In genomic region chr10:97789770-97790397, GRCh38 we compare ENCODE assay signal across 19 cellular contexts. TPM values are rescaled to one million over a fixed set of nuclear protein-coding genes. Genes with fewer than 3 reads are reported as not detected.
DNase-seq lines count a peak whose midpoint lies in the region; ATAC-seq, FAIRE-seq and TF ChIP-seq lines count a peak whose summit lies in the region.
"Had no signal": no experiment of that assay in that cellular context is flagged by ENCODE, and none has a peak within 500 bp of the region (broad histone marks: within the 10 kb centered on the region; RNA-seq: fewer than 3 reads in every experiment).

No MANE protein-coding gene starts in this region.

- BruUV-seq in K562 (replicated peaks; lab: Mats Ljungman, UMichigan) = no TSS peak

- TF ChIP-seq RAD21 in K562 (CRISPR knock-in tag; conservative IDR thresholded peaks at IDR 0.05 in 1 of 2, IDR thresholded peaks at IDR 0.05 in 1 of 2) = no peak

- H3K4me1 Mint-ChIP-seq in type B pancreatic cell (ENCODE audit: unreplicated experiment) = peaks cover 4% of the 10 kb centered on the region

- H2AFZ ChIP-seq in K562 (ENCODE audit: low read depth, low read length) = no peak overlapping the region
- no peak overlapping the region for H2AFZ ChIP-seq in neuronal stem cell (ENCODE audit: low read length)

- H3K9ac ChIP-seq in K562 (ENCODE audit: insufficient read depth in 1 of 2, low read depth in 2 of 2, low read length in 2 of 2) = no peak overlapping the region
- H3K9ac ChIP-seq in neuronal stem cell (ENCODE audit: low read depth, low read length, poor library complexity) = no peak overlapping the region

- no peaks in the 10 kb centered on the region for H3K9me3 ChIP-seq in cardiac muscle cell (ENCODE audit: low read depth)
- no peaks in the 10 kb centered on the region for H3K9me3 ChIP-seq in K562 (replicated peaks; ENCODE audit: control insufficient read depth, insufficient read depth, low read depth, low read length)
- no peaks in the 10 kb centered on the region for H3K9me3 ChIP-seq in neuronal stem cell (replicated peaks in 1 of 2; ENCODE audit: control insufficient read depth in 2 of 2, insufficient read depth in 1 of 2, low read depth in 1 of 2, low read length in 2 of 2)

- no peak overlapping the region for H4K8ac ChIP-seq in neuronal stem cell (ENCODE audit: low read depth, low read length)

- H3K4me2 ChIP-seq in K562 (ENCODE audit: insufficient read depth, low read length) (0 out of 2 replicates have a peak overlapping the region, but pooled peaks have one; percentile 66), neuronal stem cell (ENCODE audit: insufficient read depth, low read length, poor library complexity, severe bottlenecking) (no peak overlapping the region)

- H4K91ac ChIP-seq in neuronal stem cell (ENCODE audit: low read depth, low read length, poor library complexity) = no peak overlapping the region

- H3K36me3 Mint-ChIP-seq in type B pancreatic cell = no peaks in the 10 kb centered on the region
- H3K36me3 Mint-ChIP-seq: CD14-positive monocyte; CD8-positive, alpha-beta T cell had no signal

- no peaks in the 10 kb centered on the region for H3K79me1 ChIP-seq in neuronal stem cell (ENCODE audit: low read depth, low read length)

- CTCF ChIA-PET in K562 (lab: Yijun Ruan, JAX; ENCODE audit: low intra/inter-chr PET ratio) = no interaction called here

- no peak for DNase-seq in cardiac muscle cell (ENCODE audit: low read depth in 1 of 2, low spot score in 1 of 2)
- no peak for DNase-seq in Right ventricle myocardium superior
- no peak for DNase-seq in K562 (ENCODE audit: extremely low read depth in 1 of 4, low spot score in 3 of 4)
- no peak for DNase-seq in neuronal stem cell (ENCODE audit: low spot score)
- no peak for DNase-seq in type B pancreatic cell (ENCODE audit: extremely low spot score, unreplicated experiment)
- DNase-seq in glomerular visceral epithelial cell (ENCODE audit: extremely low spot score) = no peak
- DNase-seq: CD8-positive, alpha-beta T cell; COR-L47; DMS53; GF-D8; GOT3; H9 had no signal

- in situ Hi-C loops in K562 (cut with MboI) = no loop called here

- H3K18ac ChIP-seq in neuronal stem cell (ENCODE audit: low read length) = no peak overlapping the region

- H2BK5ac ChIP-seq in neuronal stem cell (ENCODE audit: low read length) = peak overlapping the region; percentile 30

- 56% methylated on average over 4 of the region's 6 CpGs for WGBS in K562 (ENCODE audit: insufficient coverage, low coverage, missing lambda C conversion rate)
- WGBS in neuronal stem cell (ENCODE audit: extremely low coverage in 2 of 2, insufficient read length in 2 of 2, insufficient replicate concordance in 1 of 2), 2 donors = no CpG with 5 or more reads among the region's 6 CpGs

- H3K4me1 ChIP-seq in cardiac muscle cell (ENCODE audit: low read depth) = peaks cover 3% of the 10 kb centered on the region
- H3K4me1 ChIP-seq in K562 (replicated peaks in 1 of 2; ENCODE audit: control insufficient read depth in 2 of 2, insufficient read depth in 2 of 2, low read length in 2 of 2) = peaks cover 32 to 46% of the 10 kb centered on the region in 2 experiments; a peak in 4 of 5 replicates
- peaks cover 0 to 4% of the 10 kb centered on the region in 2 donors for H3K4me1 ChIP-seq in neuronal stem cell (ENCODE audit: control insufficient read depth in 2 of 2, insufficient read depth in 1 of 2, low read depth in 1 of 2, low read length in 2 of 2)

- intact Hi-C loops in Right ventricle myocardium superior (cut with DNase I) (loop anchor here (5.0 kb wide), 1 partner anchor 77 kb away; no protein-coding TSS in a partner anchor), K562 (cut with micrococcal nuclease) (loop anchor here (5.0 kb wide), 1 partner anchor 57 kb away; the partner anchor contains the start of gene GOLGA7B)

- peak overlapping the region; percentile 25 for H3K27ac Mint-ChIP-seq in type B pancreatic cell
- H3K27ac Mint-ChIP-seq: CD14-positive monocyte; CD8-positive, alpha-beta T cell; H9 had no signal

- no peak for TF ChIP-seq CTCF in cardiac muscle cell (IDR thresholded peaks at IDR 0.05; ENCODE audit: low read depth, low read length)
- TF ChIP-seq CTCF in K562 (IDR thresholded peaks at IDR 0.05 in 2 of 3, conservative IDR thresholded peaks at IDR 0.05 in 1 of 3; ENCODE audit: insufficient read depth in 2 of 3, low read depth in 1 of 3, low read length in 3 of 3) = no peak
- no peak for TF ChIP-seq CTCF in type B pancreatic cell (conservative IDR thresholded peaks at IDR 0.05)

- H3K23ac ChIP-seq in neuronal stem cell (ENCODE audit: low read depth, low read length, poor library complexity) = no peak overlapping the region

- no peak overlapping the region for H2BK120ac ChIP-seq in neuronal stem cell (ENCODE audit: low read depth, low read length)

- no peaks in the 10 kb centered on the region for H3K36me3 ChIP-seq in cardiac muscle cell
- no peaks in the 10 kb centered on the region for H3K36me3 ChIP-seq in K562 (ENCODE audit: control insufficient read depth, insufficient read depth, low read length)
- no peaks in the 10 kb centered on the region for H3K36me3 ChIP-seq in neuronal stem cell (replicated peaks in 1 of 2; ENCODE audit: control insufficient read depth in 2 of 2, insufficient read depth in 2 of 2, low read length in 2 of 2)

- no peaks in the 10 kb centered on the region for H3K79me2 ChIP-seq in K562 (ENCODE audit: control insufficient read depth, insufficient read depth, low read length)

- no peak for FAIRE-seq in K562 (lab: Jason Lieb, UNC)
- FAIRE-seq: GM19239, HTR-8/SVneo had no signal

- H3K9me3 Mint-ChIP-seq in type B pancreatic cell = no peaks in the 10 kb centered on the region
- H3K9me3 Mint-ChIP-seq: CD14-positive monocyte; CD8-positive, alpha-beta T cell; H9 had no signal

- H3K4me3 Mint-ChIP-seq in type B pancreatic cell = no peak overlapping the region
- H3K4me3 Mint-ChIP-seq: CD8-positive, alpha-beta T cell; H9 had no signal

- H2BK15ac ChIP-seq in neuronal stem cell (ENCODE audit: low read length) = no peak overlapping the region

- H3K4ac ChIP-seq in neuronal stem cell (ENCODE audit: low read length) = no peak overlapping the region

- POLR2A ChIA-PET in K562 (lab: Yijun Ruan, JAX) = no interaction called here

- H3K27me3 Mint-ChIP-seq in type B pancreatic cell = peaks cover 42% of the 10 kb centered on the region

- no peak overlapping the region for H2AK5ac ChIP-seq in neuronal stem cell (ENCODE audit: low read depth, low read length)

- ATAC-seq in Right ventricle myocardium superior (ENCODE audit: poor library complexity) = no peak
- no peak for ATAC-seq in K562
- ATAC-seq in HG03342 (IDR thresholded peaks at IDR 0.05; ENCODE audit: unreplicated experiment) = no peak
- ATAC-seq: CD8-positive, alpha-beta T cell had no signal

- H3K14ac ChIP-seq in neuronal stem cell (ENCODE audit: low read length) = peak overlapping the region; percentile 32

- H2BK12ac ChIP-seq in neuronal stem cell (ENCODE audit: low read length) = no peak overlapping the region

- no peaks in the 10 kb centered on the region for H3K9me1 ChIP-seq in K562 (ENCODE audit: control insufficient read depth, insufficient read depth, low read length)

- H4K20me1 ChIP-seq in K562 (replicated peaks; ENCODE audit: control insufficient read depth, insufficient read depth, low read length) = no peaks in the 10 kb centered on the region

- H3K4me3 ChIP-seq in cardiac muscle cell (no peak overlapping the region), K562 (no peak overlapping the region), neuronal stem cell (ENCODE audit: low read length in 2 of 2) (no peak overlapping the region)

- TF ChIP-seq POLR2A in K562 (conservative IDR thresholded peaks at IDR 0.05) = no peak

- TF ChIP-seq EP300 in K562 (IDR thresholded peaks at IDR 0.05; ENCODE audit: low read length) = no peak

- no peaks in the 10 kb centered on the region for H3K27me3 ChIP-seq in cardiac muscle cell
- no peaks in the 10 kb centered on the region for H3K27me3 ChIP-seq in K562 (ENCODE audit: control insufficient read depth in 2 of 2, insufficient read depth in 2 of 2, low read length in 2 of 2)
- H3K27me3 ChIP-seq in neuronal stem cell (ENCODE audit: control insufficient read depth in 3 of 3, insufficient read depth in 3 of 3, low read depth in 1 of 3, low read length in 3 of 3) = peaks cover 0 to 19% (median 4%) of the 10 kb centered on the region in 3 experiments

- H3K27ac ChIP-seq in cardiac muscle cell = peak overlapping the region; percentile 57
- peak overlapping the region; percentile 48; the same call in 1 of the 3 replicates for H3K27ac ChIP-seq in K562 (ENCODE audit: extremely low read depth, low read depth, low read length)
- no peak overlapping the region for H3K27ac ChIP-seq in neuronal stem cell (replicated peaks; ENCODE audit: low read length)
- H3K27ac ChIP-seq: 22Rv1 had no signal

RNA-seq across cellular contexts. Expression of gene SFRP5, which starts 18.1 kb away (rescaled TPM):
- 23.7 and 35.0 TPM in 2 replicates for total RNA-seq in cardiac muscle cell
- polyA plus RNA-seq in cardiac muscle cell = 29.3 and 38.2 TPM in 2 replicates
- 2.1 TPM for total RNA-seq in Right ventricle myocardium superior
- total RNA-seq in K562 (2011; cell fraction: chromatin; rRNA removed; ENCODE audit: low replicate concordance) = not detected in 2 replicates
- 0.17 TPM in 1 of 2 replicates, not detected in the other for total RNA-seq in K562 (2011; cell fraction: nucleolus; rRNA removed)
- total RNA-seq in K562 (2011; cell fraction: nucleoplasm; rRNA removed) = 0.37 and 0.46 TPM in 2 replicates
- 0.08 TPM in 1 of 2 replicates, not detected in the other for total RNA-seq in K562 (2014; rRNA removed)
- total RNA-seq in K562 (2014; rRNA removed; fragmentation: Illumina TruSeq; extraction: Trizol) = 0.07 TPM in 1 of 2 replicates, not detected in the other
- total RNA-seq in K562 (2015; rRNA removed; fragmentation: Illumina TruSeq; extraction: Trizol) = 0.11 TPM in 1 of 2 replicates, not detected in the other
- 0.29 and 0.40 TPM in 2 replicates for total RNA-seq in K562 (2021)
- 0.18 and 0.68 TPM in 2 replicates for polyA plus RNA-seq in K562 (2011; rRNA removed)
- 0.40 and 0.69 TPM in 2 replicates for polyA plus RNA-seq in K562 (2011; cell fraction: cytosol; rRNA removed)
- polyA plus RNA-seq in K562 (2011; cell fraction: nucleus; rRNA removed) = 0.11 and 0.24 TPM in 2 replicates
- 0.15 and 0.18 TPM in 2 replicates for polyA plus RNA-seq in K562 (2012)
- polyA plus RNA-seq in K562 (2014; fragmentation: Illumina TruSeq; extraction: Trizol) = 0.10 and 0.12 TPM in 2 replicates
- polyA plus RNA-seq in K562 (2014; fragmentation: Nextera tagmentation; extraction: Ambion mirVana) = not detected
- polyA plus RNA-seq in K562 (2014; rRNA removed) = 0.16 and 0.18 TPM in 2 replicates
- 0.27 TPM in 1 of 2 replicates, not detected in the other for polyA minus RNA-seq in K562 (2011; rRNA and poly(A)+ RNA removed)
- polyA minus RNA-seq in K562 (2011; cell fraction: cytosol; rRNA and poly(A)+ RNA removed) = 0.91 TPM in 1 of 2 replicates, not detected in the other
- 0.22 and 0.27 TPM in 2 replicates for polyA minus RNA-seq in K562 (2011; cell fraction: nucleus; rRNA and poly(A)+ RNA removed)
- polyA plus RNA-seq in neuronal stem cell (2013, experiment 1 of 2) = 0.06 TPM
- 0.07 TPM for polyA plus RNA-seq in neuronal stem cell (2013, experiment 2 of 2)
- total RNA-seq in type B pancreatic cell (ENCODE audit: low replicate concordance) = 5.7 and 9.6 TPM in 2 replicates
- total RNA-seq: A673 had no signal
- polyA plus RNA-seq: BJ, CD14-positive monocyte had no signal

RNA-seq across cellular contexts. Expression of gene ZFYVE27, which starts 53.0 kb away (rescaled TPM):
- total RNA-seq in cardiac muscle cell = 39.1 and 59.8 TPM in 2 replicates
- 50.7 and 52.8 TPM in 2 replicates for polyA plus RNA-seq in cardiac muscle cell
- total RNA-seq in Right ventricle myocardium superior = 10.6 TPM
- total RNA-seq in K562 (2011; cell fraction: chromatin; rRNA removed; ENCODE audit: low replicate concordance) = 62.2 and 122 TPM in 2 replicates
- 80.7 and 95.2 TPM in 2 replicates for total RNA-seq in K562 (2011; cell fraction: nucleolus; rRNA removed)
- 68.9 and 79.6 TPM in 2 replicates for total RNA-seq in K562 (2011; cell fraction: nucleoplasm; rRNA removed)
- total RNA-seq in K562 (2014; rRNA removed) = 15.3 and 16.6 TPM in 2 replicates
- total RNA-seq in K562 (2014; rRNA removed; fragmentation: Illumina TruSeq; extraction: Trizol) = 8.8 and 12.5 TPM in 2 replicates
- total RNA-seq in K562 (2015; rRNA removed; fragmentation: Illumina TruSeq; extraction: Trizol) = 13.3 and 13.9 TPM in 2 replicates
- 21.4 and 24.0 TPM in 2 replicates for total RNA-seq in K562 (2021)
- 21.4 and 22.2 TPM in 2 replicates for polyA plus RNA-seq in K562 (2011; rRNA removed)
- polyA plus RNA-seq in K562 (2011; cell fraction: cytosol; rRNA removed) = 18.6 TPM in 2 replicates
- 68.2 and 69.3 TPM in 2 replicates for polyA plus RNA-seq in K562 (2011; cell fraction: nucleus; rRNA removed)
- polyA plus RNA-seq in K562 (2012) = 12.7 and 25.0 TPM in 2 replicates
- polyA plus RNA-seq in K562 (2014; fragmentation: Illumina TruSeq; extraction: Trizol) = 15.6 and 16.5 TPM in 2 replicates
- polyA plus RNA-seq in K562 (2014; fragmentation: Nextera tagmentation; extraction: Ambion mirVana) = 1 to 10 TPM in 1 of 2 experiments, under 1 TPM in 1; 0.81 to 1.2 TPM
- 21.9 and 24.3 TPM in 2 replicates for polyA plus RNA-seq in K562 (2014; rRNA removed)
- polyA minus RNA-seq in K562 (2011; rRNA and poly(A)+ RNA removed) = 13.3 TPM in 2 replicates
- polyA minus RNA-seq in K562 (2011; cell fraction: cytosol; rRNA and poly(A)+ RNA removed) = 8.4 and 12.6 TPM in 2 replicates
- polyA minus RNA-seq in K562 (2011; cell fraction: nucleus; rRNA and poly(A)+ RNA removed) = 23.8 and 27.5 TPM in 2 replicates
- 10.4 TPM for polyA plus RNA-seq in neuronal stem cell (2013, experiment 1 of 2)
- polyA plus RNA-seq in neuronal stem cell (2013, experiment 2 of 2) = 10.0 TPM
- total RNA-seq in type B pancreatic cell (ENCODE audit: low replicate concordance) = 25.6 and 28.8 TPM in 2 replicates

RNA-seq across cellular contexts. Expression of gene GOLGA7B, which starts 59.8 kb away (rescaled TPM):
- total RNA-seq in cardiac muscle cell (0.18 and 0.27 TPM in 2 replicates), Right ventricle myocardium superior (0.11 TPM), K562 (2014; rRNA removed) (0.04 TPM in 1 of 2 replicates, not detected in the other), K562 (2014; rRNA removed; fragmentation: Illumina TruSeq; extraction: Trizol) (0.04 and 0.06 TPM in 2 replicates), K562 (2015; rRNA removed; fragmentation: Illumina TruSeq; extraction: Trizol) (0.04 TPM in 1 of 2 replicates, not detected in the other), K562 (2021) (0.07 and 0.11 TPM in 2 replicates), type B pancreatic cell (ENCODE audit: low replicate concordance) (0.41 and 0.52 TPM in 2 replicates)
- polyA plus RNA-seq in cardiac muscle cell (0.19 and 2.8 TPM in 2 replicates), K562 (2011; rRNA removed) (0.01 and 0.04 TPM in 2 replicates), K562 (2014; fragmentation: Illumina TruSeq; extraction: Trizol) (0.03 and 0.06 TPM in 2 replicates), K562 (2014; fragmentation: Nextera tagmentation; extraction: Ambion mirVana) (not detected), K562 (2014; rRNA removed) (0.01 and 0.03 TPM in 2 replicates)
- total RNA-seq in K562 (2011; cell fraction: chromatin; rRNA removed; ENCODE audit: low replicate concordance) = 0.07 and 0.25 TPM in 2 replicates
- under 0.01 TPM in 1 of 2 replicates, not detected in the other for total RNA-seq in K562 (2011; cell fraction: nucleolus; rRNA removed)
- total RNA-seq in K562 (2011; cell fraction: nucleoplasm; rRNA removed) = 0.07 TPM in 1 of 2 replicates, not detected in the other
- polyA plus RNA-seq in K562 (2011; cell fraction: cytosol; rRNA removed) = 0.01 and 0.04 TPM in 2 replicates
- 0.06 TPM in 2 replicates for polyA plus RNA-seq in K562 (2011; cell fraction: nucleus; rRNA removed)
- 0.07 and 0.12 TPM in 2 replicates for polyA plus RNA-seq in K562 (2012)
- polyA minus RNA-seq in K562 (2011; rRNA and poly(A)+ RNA removed) = 0.18 and 0.21 TPM in 2 replicates
- polyA minus RNA-seq in K562 (2011; cell fraction: cytosol; rRNA and poly(A)+ RNA removed) = not detected in 2 replicates
- polyA minus RNA-seq in K562 (2011; cell fraction: nucleus; rRNA and poly(A)+ RNA removed) = under 0.01 TPM in 1 of 2 replicates, not detected in the other
- polyA plus RNA-seq in neuronal stem cell (2013, experiment 1 of 2) = under 0.01 TPM
- polyA plus RNA-seq in neuronal stem cell (2013, experiment 2 of 2) = 0.01 TPM
- polyA plus RNA-seq: CD14-positive monocyte had no signal
